18 cellular contexts compared by ENCODE assay signal in the genomic region with DNA sequence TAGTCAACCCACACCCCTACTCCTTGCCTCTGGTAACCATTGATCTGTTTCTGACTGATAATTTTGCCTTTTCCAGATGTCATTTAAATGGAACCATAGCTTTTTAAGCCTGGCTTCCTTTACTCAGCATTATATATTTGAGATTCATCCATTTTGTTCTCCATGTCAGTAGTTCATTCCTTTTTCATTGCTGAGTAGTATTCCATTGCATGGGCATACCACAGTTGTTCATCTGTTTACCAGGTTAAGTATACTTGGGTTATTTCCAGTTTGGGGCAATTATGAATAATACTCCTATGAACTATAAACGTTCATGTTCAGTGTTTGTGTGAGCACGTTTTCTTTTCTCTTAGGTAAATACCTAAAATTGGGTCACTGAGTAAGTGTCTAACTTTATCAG. TPM values are rescaled to one million over a fixed set of nuclear protein-coding genes. Genes with fewer than 3 reads are reported as not detected.
DNase-seq lines count a peak whose midpoint lies in the region; ATAC-seq, FAIRE-seq and TF ChIP-seq lines count a peak whose summit lies in the region.
"Had no signal": no experiment of that assay in that cellular context is flagged by ENCODE, and none has a peak within 500 bp of the region (broad histone marks: within the 10 kb centered on the region; RNA-seq: fewer than 3 reads in every experiment).

No MANE protein-coding gene starts in this region.

- H3K23me2 ChIP-seq in H1 (ENCODE audit: low read depth, low read length): no peaks in the 10 kb centered on the region

- H4K8ac ChIP-seq in H1 (ENCODE audit: extremely low read depth, insufficient read depth, low read length): no peak overlapping the region

- no peak overlapping the region for H3K23ac ChIP-seq in H1 (ENCODE audit: insufficient read length)

- no peak overlapping the region for H4K5ac ChIP-seq in H1 (ENCODE audit: insufficient read length, low read depth, low read length)

- H3K27ac ChIP-seq in SK-N-SH (ENCODE audit: low read depth in 2 of 2, low read length in 1 of 2) (no peak overlapping the region), A549 (no peak overlapping the region), H1 (ENCODE audit: low read depth, low read length) (no peak overlapping the region), thyroid gland (no peak overlapping the region)
- H3K27ac ChIP-seq: 22Rv1, KMS-11 had no signal

- H3K9me3 ChIP-seq in SK-N-SH: no peaks in the 10 kb centered on the region
- H3K9me3 ChIP-seq in A549: 0 out of 3 replicates have a peak, but pooled peaks cover 5% of the 10 kb centered on the region
- H3K9me3 ChIP-seq in H1 (ENCODE audit: insufficient read depth in 2 of 2, low read depth in 1 of 2, low read length in 1 of 2): peaks cover 0 to 9% of the 10 kb centered on the region in 2 experiments; a peak in 2 of 4 replicates
- no peaks in the 10 kb centered on the region for H3K9me3 ChIP-seq in thyroid gland
- H3K9me3 ChIP-seq in mucosa of descending colon: peaks cover 5% of the 10 kb centered on the region

- H3K9ac ChIP-seq in SK-N-SH (no peak overlapping the region), H1 (replicated peaks in 1 of 4; ENCODE audit: extremely low read depth in 1 of 4, low read depth in 3 of 4, low read length in 3 of 4) (no peak overlapping the region)
- H3K9ac ChIP-seq: KMS-11 had no signal

- intact Hi-C loops in thyroid gland (cut with DNase I): no loop called here
- intact Hi-C loops in mucosa of descending colon (cut with DNase I, micrococcal nuclease): no loop called here

- DNase-seq in SK-N-SH: no peak
- no peak for DNase-seq in A549 (ENCODE audit: low read depth in 1 of 2, low spot score in 1 of 2)
- DNase-seq in activated CD8-positive, alpha-beta T cell treated with anti-CD3 and anti-CD28 coated beads, Interleukin-2, amount 10 ng/mL, durations not matched to agents 7 days and 5 days: no peak
- DNase-seq in H1 (ENCODE audit: low read depth in 1 of 2, low spot score in 2 of 2): no peak
- no peak for DNase-seq in thyroid gland
- DNase-seq in hypothalamus (lab: John Stamatoyannopoulos, UW): no peak
- DNase-seq in mucosa of descending colon: no peak
- DNase-seq: CD8-positive, alpha-beta T cell; HCEC 1CT; NCI-H1048; NCI-H1436 treated with DMSO at 0.1 percent for 48 hours; NCI-H2029 treated with DMSO at 0.1 percent for 48 hours; NCI-H82 had no signal

- POLR2A ChIA-PET in SK-N-SH (lab: Yijun Ruan, JAX): no interaction called here
- POLR2A ChIA-PET in A549 (lab: Yijun Ruan, JAX): no interaction called here
- POLR2A ChIA-PET in activated CD8-positive, alpha-beta T cell treated with anti-CD3 and anti-CD28 coated beads, Interleukin-2, amount 10 ng/mL, durations not matched to agents 7 days and 5 days (lab: Charles Lee): interaction anchor here (0.6 to 15.0 kb wide), 4 partner anchors 20 to 434 kb away, joined by 3 to 330 read pairs (median 21); a partner anchor contains a TSS
- POLR2A ChIA-PET in H1 (lab: Charles Lee; ENCODE audit: partially characterized antibody): interaction anchor here (1.1 kb wide), 1 partner anchor 79 kb away, joined by 3 read pairs; no protein-coding TSS in a partner anchor

- peaks cover 78% of the 10 kb centered on the region for H3K4me1 Mint-ChIP-seq in activated CD8-positive, alpha-beta T cell treated with anti-CD3 and anti-CD28 coated beads, Interleukin-2, amount 10 ng/mL, durations not matched to agents 7 days and 5 days (ENCODE audit: low read depth)

- H3K36me3 Mint-ChIP-seq in activated CD8-positive, alpha-beta T cell treated with anti-CD3 and anti-CD28 coated beads, Interleukin-2, amount 10 ng/mL, durations not matched to agents 7 days and 5 days (ENCODE audit: low read depth): peaks cover 32% of the 10 kb centered on the region
- H3K36me3 Mint-ChIP-seq: CD8-positive, alpha-beta T cell had no signal

- no peak overlapping the region for H2BK15ac ChIP-seq in H1 (ENCODE audit: low read length)

- H3K79me2 ChIP-seq in SK-N-SH (ENCODE audit: insufficient read depth): no peaks in the 10 kb centered on the region
- H3K79me2 ChIP-seq in H1 (ENCODE audit: control insufficient read depth in 1 of 2, insufficient read depth in 2 of 2, low read length in 2 of 2): no peaks in the 10 kb centered on the region

- H3K4me3 Mint-ChIP-seq in activated CD8-positive, alpha-beta T cell treated with anti-CD3 and anti-CD28 coated beads, Interleukin-2, amount 10 ng/mL, durations not matched to agents 7 days and 5 days: no peak overlapping the region
- H3K4me3 Mint-ChIP-seq: CD8-positive, alpha-beta T cell had no signal

- TF ChIP-seq CTCF in SK-N-SH (IDR thresholded peaks at IDR 0.05): no peak
- TF ChIP-seq CTCF in A549 (IDR thresholded peaks at IDR 0.05): no peak
- no peak for TF ChIP-seq CTCF in H1 (IDR thresholded peaks at IDR 0.05; ENCODE audit: control extremely low read depth in 1 of 3, insufficient read depth in 1 of 3, low read depth in 1 of 3, low read length in 3 of 3)
- no peak for TF ChIP-seq CTCF in thyroid gland (IDR thresholded peaks at IDR 0.05)
- no peak for TF ChIP-seq CTCF in mucosa of descending colon (IDR thresholded peaks at IDR 0.05)

- H2AFZ ChIP-seq in SK-N-SH (ENCODE audit: low read depth) (no peak overlapping the region), H1 (ENCODE audit: low read length) (no peak overlapping the region)

- H3K27me3 ChIP-seq in SK-N-SH (ENCODE audit: insufficient read depth) (no peaks in the 10 kb centered on the region), H1 (replicated peaks in 1 of 4; ENCODE audit: control insufficient read depth in 3 of 4, extremely low read depth in 1 of 4, insufficient read depth in 3 of 4, low read length in 3 of 4) (no peaks in the 10 kb centered on the region), thyroid gland (no peaks in the 10 kb centered on the region)

- no peaks in the 10 kb centered on the region for H3K27me3 Mint-ChIP-seq in activated CD8-positive, alpha-beta T cell treated with anti-CD3 and anti-CD28 coated beads, Interleukin-2, amount 10 ng/mL, durations not matched to agents 7 days and 5 days (ENCODE audit: low read depth)

- ATAC-seq in SK-N-SH treated with all-trans-retinoic acid at 6 μM for 48 hours (no peak), A549 (no peak), mucosa of descending colon (no peak)
- no peak for ATAC-seq in activated CD8-positive, alpha-beta T cell treated with anti-CD3 and anti-CD28 coated beads, Interleukin-2, amount 10 ng/mL, durations not matched to agents 7 days and 5 days
- ATAC-seq: CD8-positive, alpha-beta T cell had no signal

- TF ChIP-seq POLR2A in A549 (IDR thresholded peaks at IDR 0.05; ENCODE audit: low read length): no peak
- TF ChIP-seq POLR2A in H1 (IDR thresholded peaks at IDR 0.05; ENCODE audit: control extremely low read depth in 1 of 2, low read depth in 2 of 2, low read length in 2 of 2): no peak
- no peak for TF ChIP-seq POLR2A in thyroid gland (IDR thresholded peaks at IDR 0.05)

- no peaks in the 10 kb centered on the region for H3K36me3 ChIP-seq in SK-N-SH (replicated peaks in 1 of 2; ENCODE audit: control insufficient read depth in 1 of 2, insufficient read depth in 2 of 2, low read length in 1 of 2)
- H3K36me3 ChIP-seq in H1 (ENCODE audit: control insufficient read depth in 2 of 4, insufficient read depth in 4 of 4, low read length in 3 of 4): no peaks in the 10 kb centered on the region
- no peaks in the 10 kb centered on the region for H3K36me3 ChIP-seq in thyroid gland
- no peaks in the 10 kb centered on the region for H3K36me3 ChIP-seq in mucosa of descending colon (ENCODE audit: low read depth)

- 69% methylated on average over 2 of the region's 2 CpGs for WGBS in SK-N-SH (ENCODE audit: low lambda C conversion rate)
- WGBS in A549 (ENCODE audit: missing lambda C conversion rate): 43% methylated on average over 2 of the region's 2 CpGs
- 83% methylated on average over 2 of the region's 2 CpGs; no CpG with 5 or more reads in 1 of the 2 experiments for WGBS in H1 (ENCODE audit: extremely low coverage in 1 of 2, insufficient coverage in 1 of 2, insufficient read length in 1 of 2, insufficient replicate concordance in 2 of 2, low coverage in 1 of 2, low lambda C conversion rate in 2 of 2, missing lambda C conversion rate in 1 of 2), 2 experiments
- 90 to 96% methylated on average over 2 of the region's 2 CpGs for WGBS in thyroid gland, 2 donors

- H3K4me3 ChIP-seq in SK-N-SH (ENCODE audit: low read depth in 2 of 2, low read length in 1 of 2): no peak overlapping the region
- H3K4me3 ChIP-seq in A549: no peak overlapping the region
- no peak overlapping the region for H3K4me3 ChIP-seq in H1 (ENCODE audit: extremely low read depth in 1 of 4, insufficient read depth in 2 of 4, low read depth in 3 of 4, low read length in 4 of 4)
- H3K4me3 ChIP-seq in thyroid gland (replicated peaks in 1 of 3): no peak overlapping the region
- no peak overlapping the region for H3K4me3 ChIP-seq in mucosa of descending colon

- TF ChIP-seq RAD21 in SK-N-SH (IDR thresholded peaks at IDR 0.05; ENCODE audit: low read length) (no peak), A549 (conservative IDR thresholded peaks at IDR 0.05 in 1 of 2, IDR thresholded peaks at IDR 0.05 in 1 of 2) (no peak), H1 (IDR thresholded peaks at IDR 0.05 in 1 of 2, conservative IDR thresholded peaks at IDR 0.05 in 1 of 2; ENCODE audit: low read depth in 2 of 2, low read length in 2 of 2) (no peak)

- no peak for FAIRE-seq in A549 (lab: Jason Lieb, UNC)
- FAIRE-seq in H1 (lab: Jason Lieb, UNC): no peak

- no peaks in the 10 kb centered on the region for H3K9me2 ChIP-seq in SK-N-SH

- H3F3A ChIP-seq in SK-N-SH (replicated peaks; ENCODE audit: insufficient read depth): no peaks in the 10 kb centered on the region

- TF ChIP-seq EP300 in SK-N-SH (IDR thresholded peaks at IDR 0.05; ENCODE audit: borderline replicate concordance in 1 of 2, low read depth in 1 of 2, low read length in 1 of 2): no peak
- no peak for TF ChIP-seq EP300 in A549 (IDR thresholded peaks at IDR 0.05)
- TF ChIP-seq EP300 in H1 (IDR thresholded peaks at IDR 0.05; ENCODE audit: borderline replicate concordance in 1 of 2, low read depth in 2 of 2, low read length in 2 of 2): no peak

- no peak overlapping the region for H2BK20ac ChIP-seq in H1 (ENCODE audit: low read length)

- H4K20me1 ChIP-seq in SK-N-SH (ENCODE audit: insufficient read depth): no peaks in the 10 kb centered on the region
- H4K20me1 ChIP-seq in H1 (replicated peaks in 1 of 2; ENCODE audit: control insufficient read depth in 1 of 2, insufficient read depth in 2 of 2, low read length in 2 of 2): no peaks in the 10 kb centered on the region

- no peak overlapping the region for H2AK5ac ChIP-seq in H1 (ENCODE audit: low read depth, low read length)

- H3K4me1 ChIP-seq in SK-N-SH (ENCODE audit: control insufficient read depth in 1 of 2, insufficient read depth in 2 of 2, low read depth in 1 of 2, low read length in 1 of 2) (no peaks in the 10 kb centered on the region), A549 (peaks cover 7% of the 10 kb centered on the region; the same call in 2 of the 3 replicates), H1 (replicated peaks in 1 of 4; ENCODE audit: control insufficient read depth in 3 of 4, insufficient read depth in 4 of 4, low read length in 3 of 4) (no peaks in the 10 kb centered on the region), thyroid gland (no peaks in the 10 kb centered on the region), mucosa of descending colon (ENCODE audit: low read depth) (no peaks in the 10 kb centered on the region)

- H3K4ac ChIP-seq in H1 (replicated peaks; ENCODE audit: insufficient read length, low read depth, low read length): no peak overlapping the region

- no peak overlapping the region for H3K18ac ChIP-seq in H1 (ENCODE audit: extremely low read depth, low read length)

- peaks cover 4% of the 10 kb centered on the region for H3K9me3 Mint-ChIP-seq in activated CD8-positive, alpha-beta T cell treated with anti-CD3 and anti-CD28 coated beads, Interleukin-2, amount 10 ng/mL, durations not matched to agents 7 days and 5 days (ENCODE audit: insufficient read depth)
- H3K9me3 Mint-ChIP-seq: CD8-positive, alpha-beta T cell had no signal

- no peak overlapping the region for H3K56ac ChIP-seq in H1 (replicated peaks; ENCODE audit: insufficient read length, low read depth, low read length)

- H2BK12ac ChIP-seq in H1 (ENCODE audit: low read depth, low read length): no peak overlapping the region

- no peak overlapping the region for H2BK120ac ChIP-seq in H1 (replicated peaks; ENCODE audit: low read depth, low read length)

- CTCF ChIA-PET in SK-N-SH (lab: Yijun Ruan, JAX) (interaction anchor here (1.0 to 36.6 kb wide), 10 partner anchors 1 to 282 kb away, joined by 3 to 678 read pairs (median 17); a partner anchor contains a TSS), A549 (lab: Yijun Ruan, JAX) (interaction anchor here (1.9 to 20.1 kb wide), 5 partner anchors 9 to 175 kb away, joined by 3 to 546 read pairs (median 97); a partner anchor contains a TSS), H1 (lab: Charles Lee; ENCODE audit: partially characterized antibody) (interaction anchor here (0.8 to 28.1 kb wide), 12 partner anchors 11 to 272 kb away, joined by 3 to 866 read pairs (median 10); a partner anchor contains a TSS)
- CTCF ChIA-PET in activated CD8-positive, alpha-beta T cell treated with anti-CD3 and anti-CD28 coated beads, Interleukin-2, amount 10 ng/mL, durations not matched to agents 7 days and 5 days (lab: Charles Lee): interaction anchor here (1.6 to 20.0 kb wide), 8 partner anchors 8 to 283 kb away, joined by 4 to 584 read pairs (median 56); a partner anchor contains a TSS

- H3K14ac ChIP-seq in H1 (ENCODE audit: insufficient read length): no peak overlapping the region

- H3K27ac Mint-ChIP-seq in activated CD8-positive, alpha-beta T cell treated with anti-CD3 and anti-CD28 coated beads, Interleukin-2, amount 10 ng/mL, durations not matched to agents 7 days and 5 days: peak overlapping the region; percentile 64
- H3K27ac Mint-ChIP-seq: CD8-positive, alpha-beta T cell had no signal

- no peak overlapping the region for H4K91ac ChIP-seq in H1 (replicated peaks; ENCODE audit: insufficient read length, low read length)

- H3K4me2 ChIP-seq in SK-N-SH: no peak overlapping the region
- H3K4me2 ChIP-seq in A549: no peak overlapping the region
- no peak overlapping the region for H3K4me2 ChIP-seq in H1 (ENCODE audit: insufficient read depth in 1 of 2, low read depth in 2 of 2, low read length in 2 of 2)
- H3K4me2 ChIP-seq: KMS-11 had no signal

- H3K79me1 ChIP-seq in H1 (ENCODE audit: low read depth, low read length): no peaks in the 10 kb centered on the region

- H2BK5ac ChIP-seq in H1 (ENCODE audit: low read depth, low read length): no peak overlapping the region

RNA-seq across cellular contexts. Expression of a gene that starts 25.1 kb away (rescaled TPM):
- polyA plus RNA-seq in SK-N-SH (2012; rRNA removed) (not detected in 2 replicates), A549 (2011; rRNA removed) (not detected in 2 replicates), A549 (2017; fragmentation: RNase III; extraction: RNeasy Plus Mini Kit Qiagen cat#74134 plus additional on column Dnase treatment) (not detected in 3 replicates), H1 (2011; rRNA removed) (0.12 and 0.24 TPM in 2 replicates)
- 0.01 TPM in 1 of 2 replicates, not detected in the other for polyA plus RNA-seq in SK-N-SH (2012; cell fraction: cytosol; rRNA removed)
- 0.13 and 0.16 TPM in 2 replicates for polyA plus RNA-seq in SK-N-SH (2012; cell fraction: nucleus; rRNA removed)
- not detected in 2 replicates for polyA plus RNA-seq in A549 (2012; cell fraction: cytosol; rRNA removed)
- polyA plus RNA-seq in A549 (2012; cell fraction: nucleus; rRNA removed): 0.06 TPM in 1 of 2 replicates, not detected in the other
- polyA minus RNA-seq in A549 (2011; rRNA and poly(A)+ RNA removed): not detected in 2 replicates
- total RNA-seq in activated CD8-positive, alpha-beta T cell treated with anti-CD3 and anti-CD28 coated beads, Interleukin-2, amount 10 ng/mL, durations not matched to agents 7 days and 5 days: 10 to 100 TPM; 10.1 to 12.1 TPM
- 0.19 and 0.32 TPM in 2 replicates for total RNA-seq in H1 (2021; fragmentation: NEBNext Ultra II Directional; extraction: Animal tissue kit (Norgen Biotek cat#: 25700))
- 0.18 TPM for polyA plus RNA-seq in H1 (2011; cell fraction: cytosol; rRNA removed)
- 0.76 TPM for polyA plus RNA-seq in H1 (2011; cell fraction: nucleus; rRNA removed)
- polyA plus RNA-seq in H1 (2012, experiment 1 of 2): 0.10 to 0.13 TPM in 2 of 4 replicates, not detected in the others
- 0.09 TPM for polyA plus RNA-seq in H1 (2012, experiment 2 of 2)
- 0.24 TPM for polyA plus RNA-seq in H1 (2013, experiment 1 of 2)
- 0.22 TPM for polyA plus RNA-seq in H1 (2013, experiment 2 of 2)
- 0.06 and 0.56 TPM in 2 replicates for polyA minus RNA-seq in H1 (2011; rRNA and poly(A)+ RNA removed)
- polyA minus RNA-seq in H1 (2011; cell fraction: cytosol; rRNA and poly(A)+ RNA removed): not detected
- polyA minus RNA-seq in H1 (2011; cell fraction: nucleus; rRNA and poly(A)+ RNA removed): 0.70 TPM
- total RNA-seq in thyroid gland (10 to 100 TPM; 14.9 to 25.8 (median 23.1) TPM), mucosa of descending colon (10 to 100 TPM in 2 of 3 donors, 1 to 10 TPM in 1; 6.9 to 18.3 (median 14.1) TPM)
- total RNA-seq: M059J had no signal
- polyA plus RNA-seq: BJ had no signal

RNA-seq across cellular contexts. Expression of a gene that starts 44.6 kb away (rescaled TPM):
- polyA plus RNA-seq in SK-N-SH (2012; rRNA removed) (137 and 151 TPM in 2 replicates), A549 (2011; rRNA removed) (65.4 and 69.4 TPM in 2 replicates), A549 (2017; fragmentation: RNase III; extraction: RNeasy Plus Mini Kit Qiagen cat#74134 plus additional on column Dnase treatment) (99.8 to 112 TPM (median 111 TPM) in 3 replicates), H1 (2011; rRNA removed) (169 and 242 TPM in 2 replicates)
- 105 and 130 TPM in 2 replicates for polyA plus RNA-seq in SK-N-SH (2012; cell fraction: cytosol; rRNA removed)
- 211 and 216 TPM in 2 replicates for polyA plus RNA-seq in SK-N-SH (2012; cell fraction: nucleus; rRNA removed)
- 91.5 and 112 TPM in 2 replicates for polyA plus RNA-seq in A549 (2012; cell fraction: cytosol; rRNA removed)
- polyA plus RNA-seq in A549 (2012; cell fraction: nucleus; rRNA removed): 117 and 143 TPM in 2 replicates
- polyA minus RNA-seq in A549 (2011; rRNA and poly(A)+ RNA removed): 86.0 and 88.0 TPM in 2 replicates
- 100 to 1,000 TPM; 117 to 122 TPM for total RNA-seq in activated CD8-positive, alpha-beta T cell treated with anti-CD3 and anti-CD28 coated beads, Interleukin-2, amount 10 ng/mL, durations not matched to agents 7 days and 5 days
- total RNA-seq in H1 (2021; fragmentation: NEBNext Ultra II Directional; extraction: Animal tissue kit (Norgen Biotek cat#: 25700)): 205 and 214 TPM in 2 replicates
- polyA plus RNA-seq in H1 (2011; cell fraction: cytosol; rRNA removed): 194 TPM
- polyA plus RNA-seq in H1 (2011; cell fraction: nucleus; rRNA removed): 214 TPM
- 231 to 258 TPM (median 241 TPM) in 4 replicates for polyA plus RNA-seq in H1 (2012, experiment 1 of 2)
- polyA plus RNA-seq in H1 (2012, experiment 2 of 2): 260 TPM
- 118 TPM for polyA plus RNA-seq in H1 (2013, experiment 1 of 2)
- polyA plus RNA-seq in H1 (2013, experiment 2 of 2): 119 TPM
- polyA minus RNA-seq in H1 (2011; rRNA and poly(A)+ RNA removed): 152 and 188 TPM in 2 replicates
- polyA minus RNA-seq in H1 (2011; cell fraction: cytosol; rRNA and poly(A)+ RNA removed): 86.4 TPM
- polyA minus RNA-seq in H1 (2011; cell fraction: nucleus; rRNA and poly(A)+ RNA removed): 82.3 TPM
- total RNA-seq in thyroid gland (1,000 to 10,000 TPM in 1 of 4 donors, 100 to 1,000 TPM in 3; 571 to 1,096 (median 866) TPM), mucosa of descending colon (100 to 1,000 TPM; 153 to 186 (median 157) TPM)

Comparison
In these comparisons a context has a peak if more than half of its experiments do, and no peak if none do; other contexts are left out.
1. POLR2A ChIA-PET loops: an anchor here in activated CD8-positive, alpha-beta T cell treated with anti-CD3 and anti-CD28 coated beads, Interleukin-2, amount 10 ng/mL, durations not matched to agents 7 days and 5 days (0.6 to 15.0 kb wide) and H1 (1.1 kb wide); none called in SK-N-SH and A549.